ENCODE assay signal across 12 cellular contexts in genomic region chr5:157269763-157270272, GRCh38. TPM values are rescaled to one million over a fixed set of nuclear protein-coding genes. Genes with fewer than 3 reads are reported as not detected.
DNase-seq lines count a peak whose midpoint lies in the region; ATAC-seq and TF ChIP-seq lines count a peak whose summit lies in the region.
"Had no signal": no experiment of that assay in that cellular context is flagged by ENCODE, and none has a peak within 500 bp of the region (broad histone marks: within the 10 kb centered on the region; RNA-seq: fewer than 3 reads in every experiment).

No MANE protein-coding gene starts in this region.

- no peaks in the 10 kb centered on the region for H3K27me3 Mint-ChIP-seq in activated CD8-positive, alpha-beta memory T cell treated with anti-CD3 and anti-CD28 coated beads, Interleukin-2, amount 10 ng/mL, durations not matched to agents 7 days and 5 days
- H3K27me3 Mint-ChIP-seq in effector memory CD8-positive, alpha-beta T cell, result no peaks in the 10 kb centered on the region

- intact Hi-C loops in stomach (cut with DNase I; ENCODE audit: low total_unique reads), result no loop called here

- ATAC-seq in activated CD8-positive, alpha-beta memory T cell treated with anti-CD3 and anti-CD28 coated beads, Interleukin-2, amount 10 ng/mL, durations not matched to agents 7 days and 5 days, result no peak
- ATAC-seq in effector memory CD8-positive, alpha-beta T cell (replicated peaks), result no peak
- ATAC-seq: gastroesophageal sphincter had no signal

- no peak for TF ChIP-seq POLR2A in stomach (IDR thresholded peaks at IDR 0.05)

- CTCF ChIA-PET in activated CD8-positive, alpha-beta memory T cell treated with anti-CD3 and anti-CD28 coated beads, Interleukin-2, amount 10 ng/mL, durations not matched to agents 7 days and 5 days (lab: Charles Lee), result interaction anchor here (1.1 kb wide), 2 partner anchors 16 to 17 kb away, joined by 3 to 4 read pairs; no protein-coding TSS in a partner anchor

- H3K4me3 Mint-ChIP-seq in activated CD8-positive, alpha-beta memory T cell treated with anti-CD3 and anti-CD28 coated beads, Interleukin-2, amount 10 ng/mL, durations not matched to agents 7 days and 5 days, result peak overlapping the region; percentile 83
- H3K4me3 Mint-ChIP-seq in effector memory CD8-positive, alpha-beta T cell, result peak overlapping the region; percentile 84 to 93

- 68 to 88% (median 84%) methylated on average over 4 of the region's 4 CpGs for WGBS in stomach, 5 donors

- H3K36me3 ChIP-seq in stomach, result no peaks in the 10 kb centered on the region
- peaks cover 10% of the 10 kb centered on the region; the same call in 1 of the 2 replicates for H3K36me3 ChIP-seq in WERI-Rb-1
- H3K36me3 ChIP-seq: gastroesophageal sphincter had no signal

- peaks cover 52% of the 10 kb centered on the region for H3K36me3 Mint-ChIP-seq in activated CD8-positive, alpha-beta memory T cell treated with anti-CD3 and anti-CD28 coated beads, Interleukin-2, amount 10 ng/mL, durations not matched to agents 7 days and 5 days
- peaks cover 59% of the 10 kb centered on the region for H3K36me3 Mint-ChIP-seq in effector memory CD8-positive, alpha-beta T cell (ENCODE audit: insufficient read depth)

- H3K4me1 ChIP-seq in stomach, result peaks cover 9 to 40% (median 28%) of the 10 kb centered on the region in 4 donors

- H3K27me3 ChIP-seq in stomach (peaks cover 0 to 8% (median 0%) of the 10 kb centered on the region in 3 donors), WERI-Rb-1 (ENCODE audit: insufficient read depth, low read depth, severe bottlenecking) (no peaks in the 10 kb centered on the region)
- H3K27me3 ChIP-seq: gastroesophageal sphincter had no signal

- peak overlapping the region; percentile 97 for H3K27ac Mint-ChIP-seq in activated CD8-positive, alpha-beta memory T cell treated with anti-CD3 and anti-CD28 coated beads, Interleukin-2, amount 10 ng/mL, durations not matched to agents 7 days and 5 days
- H3K27ac Mint-ChIP-seq in effector memory CD8-positive, alpha-beta T cell, result peak overlapping the region; percentile 96 to 98

- TF ChIP-seq EP300 in stomach (IDR thresholded peaks at IDR 0.05), result no peak

- H3K9me3 Mint-ChIP-seq in activated CD8-positive, alpha-beta memory T cell treated with anti-CD3 and anti-CD28 coated beads, Interleukin-2, amount 10 ng/mL, durations not matched to agents 7 days and 5 days (ENCODE audit: low read depth), result no peaks in the 10 kb centered on the region
- H3K9me3 Mint-ChIP-seq in effector memory CD8-positive, alpha-beta T cell, result no peaks in the 10 kb centered on the region

- peak overlapping the region in 3 of 5 donors; percentile 34 to 81 (median 36) for H3K27ac ChIP-seq in stomach
- no peak overlapping the region for H3K27ac ChIP-seq in WERI-Rb-1
- H3K27ac ChIP-seq: gastroesophageal sphincter had no signal

- DNase-seq in activated CD8-positive, alpha-beta memory T cell treated with anti-CD3 and anti-CD28 coated beads, Interleukin-2, amount 10 ng/mL, durations not matched to agents 7 days and 5 days, result peak; percentile 62
- DNase-seq in activated CD8-positive, alpha-beta memory T cell treated with anti-CD3 and anti-CD28 coated beads, Interleukin-2, amount 50 U/mL, for 48 hours, result no peak
- DNase-seq in SKM-1 treated with dmso at 0.1 percent for 144 hours (lab: John Stamatoyannopoulos, UW; ENCODE audit: unreplicated experiment), result peak; percentile 46
- no peak for DNase-seq in effector memory CD8-positive, alpha-beta T cell
- DNase-seq in stomach, result no peak
- no peak for DNase-seq in GM20000 (ENCODE audit: low spot score)
- DNase-seq in activated gamma-delta T cell (lab: John Stamatoyannopoulos, UW), result no peak
- DNase-seq in WERI-Rb-1, result no peak
- DNase-seq: dermis blood vessel endothelial cell, mammary epithelial cell, NCI-H774 had no signal

- H3K9me3 ChIP-seq in stomach (no peaks in the 10 kb centered on the region), WERI-Rb-1 (ENCODE audit: severe bottlenecking) (no peaks in the 10 kb centered on the region)
- H3K9me3 ChIP-seq: gastroesophageal sphincter had no signal

- TF ChIP-seq CTCF in stomach (IDR thresholded peaks at IDR 0.05) (no peak), GM20000 (IDR thresholded peaks at IDR 0.05; ENCODE audit: extremely low read depth, missing control alignments) (no peak), WERI-Rb-1 (IDR thresholded peaks at IDR 0.05; ENCODE audit: low read depth, low read length) (no peak)

- peaks cover 75% of the 10 kb centered on the region for H3K4me1 Mint-ChIP-seq in activated CD8-positive, alpha-beta memory T cell treated with anti-CD3 and anti-CD28 coated beads, Interleukin-2, amount 10 ng/mL, durations not matched to agents 7 days and 5 days
- peaks cover 75 to 76% of the 10 kb centered on the region in 2 donors for H3K4me1 Mint-ChIP-seq in effector memory CD8-positive, alpha-beta T cell (ENCODE audit: low read depth in 2 of 2)

- H3K4me3 ChIP-seq in stomach (no peak overlapping the region), WERI-Rb-1 (ENCODE audit: low read depth, low read length) (no peak overlapping the region)
- H3K4me3 ChIP-seq: gastroesophageal sphincter had no signal

RNA-seq across cellular contexts. Expression of gene CYFIP2, which starts 3.9 kb away (rescaled TPM):
- total RNA-seq in activated CD8-positive, alpha-beta memory T cell treated with anti-CD3 and anti-CD28 coated beads, Interleukin-2, amount 10 ng/mL, durations not matched to agents 7 days and 5 days, result 100 to 1,000 TPM; 382 to 438 TPM
- 100 to 1,000 TPM in 2 of 5 donors, 10 to 100 TPM in 3; 19.0 to 162 (median 32.2) TPM for total RNA-seq in stomach
- polyA plus RNA-seq in stomach, result 10 to 100 TPM; 14.8 to 27.9 (median 19.1) TPM

Comparison
In these comparisons a context has a peak if more than half of its experiments do, and no peak if none do; other contexts are left out.
1. DNase-seq: peak in activated CD8-positive, alpha-beta memory T cell treated with anti-CD3 and anti-CD28 coated beads, Interleukin-2, amount 10 ng/mL, durations not matched to agents 7 days and 5 days (single experiment) and SKM-1 treated with dmso at 0.1 percent for 144 hours (single experiment); none in activated CD8-positive, alpha-beta memory T cell treated with anti-CD3 and anti-CD28 coated beads, Interleukin-2, amount 50 U/mL, for 48 hours (single experiment), effector memory CD8-positive, alpha-beta T cell (0 of 3), stomach (single experiment), GM20000 (single experiment), activated gamma-delta T cell (single experiment) and WERI-Rb-1 (single experiment).